Comparison of ENCODE assay signal across 1 cellular context in the genomic region with DNA sequence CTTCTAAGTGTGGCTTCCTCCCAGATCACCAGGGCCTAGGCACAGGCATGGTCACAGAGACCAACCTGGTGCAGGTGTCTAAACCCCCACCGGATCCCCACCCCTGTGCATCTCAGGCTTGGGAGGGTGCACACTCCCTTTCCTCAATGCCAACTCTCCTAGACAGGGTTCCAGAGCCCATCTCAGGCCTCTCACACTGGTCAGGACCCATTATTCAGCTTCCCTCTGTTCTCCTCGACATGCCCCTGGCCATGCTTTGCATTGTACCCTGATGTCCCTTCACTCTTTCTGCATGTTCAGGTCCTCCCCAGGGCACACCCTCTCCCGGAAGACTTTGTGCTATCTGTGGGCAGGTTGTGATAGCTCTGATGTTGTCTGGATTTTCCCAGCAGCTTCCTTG.
TF ChIP-seq lines count a peak whose summit lies in the region.

No MANE protein-coding gene starts in this region.

TF ChIP-seq in IMR-90, 13 proteins besides CTCF, POLR2A, EP300 and RAD21 (continued from another document):
- TF ChIP-seq, protein P1, sequence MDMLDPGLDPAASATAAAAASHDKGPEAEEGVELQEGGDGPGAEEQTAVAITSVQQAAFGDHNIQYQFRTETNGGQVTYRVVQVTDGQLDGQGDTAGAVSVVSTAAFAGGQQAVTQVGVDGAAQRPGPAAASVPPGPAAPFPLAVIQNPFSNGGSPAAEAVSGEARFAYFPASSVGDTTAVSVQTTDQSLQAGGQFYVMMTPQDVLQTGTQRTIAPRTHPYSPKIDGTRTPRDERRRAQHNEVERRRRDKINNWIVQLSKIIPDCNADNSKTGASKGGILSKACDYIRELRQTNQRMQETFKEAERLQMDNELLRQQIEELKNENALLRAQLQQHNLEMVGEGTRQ (IDR thresholded peaks at IDR 0.05; ENCODE audit: low read depth, low read length): no peak
- no peak for TF ChIP-seq RCOR1 (IDR thresholded peaks at IDR 0.05; ENCODE audit: insufficient replicate concordance, low read length)
